17 cellular contexts compared by ENCODE assay signal in genomic region chr16:31707743-31708335, GRCh38.
DNase-seq lines count a peak whose midpoint lies in the region; ATAC-seq, FAIRE-seq and TF ChIP-seq lines count a peak whose summit lies in the region.
"Had no signal": no experiment of that assay in that cellular context is flagged by ENCODE, and none has a peak within 500 bp of the region (broad histone marks: within the 10 kb centered on the region; RNA-seq: fewer than 3 reads in every experiment).

No MANE protein-coding gene starts in this region.

- no peaks in the 10 kb centered on the region for H3K79me1 ChIP-seq in H1 (ENCODE audit: low read depth, low read length)

- H2AK5ac ChIP-seq in H1 (ENCODE audit: low read depth, low read length) = no peak overlapping the region

- peaks cover 55% of the 10 kb centered on the region for H3K36me3 Mint-ChIP-seq in activated naive CD8-positive, alpha-beta T cell treated with anti-CD3 and anti-CD28 coated beads for 36 hours
- H3K36me3 Mint-ChIP-seq in activated naive CD8-positive, alpha-beta T cell treated with anti-CD3 and anti-CD28 coated beads, Interleukin-2, amount 50 U/mL, for 24 hours (ENCODE audit: low read depth) = peaks cover 26% of the 10 kb centered on the region
- peaks cover 76% of the 10 kb centered on the region for H3K36me3 Mint-ChIP-seq in stimulated activated effector memory CD8-positive, alpha-beta T cell treated with anti-CD3 and anti-CD28 coated beads, Interleukin-12 subunit alpha, Interleukin-12 subunit beta, amount 100 ng/mL, for 72 hours
- H3K36me3 Mint-ChIP-seq: IgD-negative memory B cell had no signal

- TF ChIP-seq RAD21 in H1 (IDR thresholded peaks at IDR 0.05 in 1 of 2, conservative IDR thresholded peaks at IDR 0.05 in 1 of 2; ENCODE audit: low read depth in 2 of 2, low read length in 2 of 2) = no peak

- H4K8ac ChIP-seq in H1 (ENCODE audit: extremely low read depth, insufficient read depth, low read length) = no peak overlapping the region

- H2BK120ac ChIP-seq in H1 (replicated peaks; ENCODE audit: low read depth, low read length) = no peak overlapping the region

- no peak overlapping the region for H4K91ac ChIP-seq in H1 (replicated peaks; ENCODE audit: insufficient read length, low read length)

- FAIRE-seq in H1 (lab: Jason Lieb, UNC) = no peak

- H2BK12ac ChIP-seq in H1 (ENCODE audit: low read depth, low read length) = no peak overlapping the region

- no peak overlapping the region for H2BK5ac ChIP-seq in H1 (ENCODE audit: low read depth, low read length)

- H3K4me2 ChIP-seq in H1 (ENCODE audit: insufficient read depth in 1 of 2, low read depth in 2 of 2, low read length in 2 of 2) = no peak overlapping the region

- H3K4me1 Mint-ChIP-seq in activated naive CD8-positive, alpha-beta T cell treated with anti-CD3 and anti-CD28 coated beads for 36 hours = peaks cover 24% of the 10 kb centered on the region
- peaks cover 6% of the 10 kb centered on the region for H3K4me1 Mint-ChIP-seq in activated naive CD8-positive, alpha-beta T cell treated with anti-CD3 and anti-CD28 coated beads, Interleukin-2, amount 50 U/mL, for 24 hours
- H3K4me1 Mint-ChIP-seq in stimulated activated effector memory CD8-positive, alpha-beta T cell treated with anti-CD3 and anti-CD28 coated beads, Interleukin-12 subunit alpha, Interleukin-12 subunit beta, amount 100 ng/mL, for 72 hours = peaks cover 46% of the 10 kb centered on the region

- H3K14ac ChIP-seq in H1 (ENCODE audit: insufficient read length) = no peak overlapping the region

- 92% methylated on average over 10 of the region's 10 CpGs; no CpG with 5 or more reads in 1 of the 2 experiments for WGBS in H1 (ENCODE audit: extremely low coverage in 1 of 2, insufficient coverage in 1 of 2, insufficient read length in 1 of 2, insufficient replicate concordance in 2 of 2, low coverage in 1 of 2, low lambda C conversion rate in 2 of 2, missing lambda C conversion rate in 1 of 2), 2 experiments

- H3K36me3 ChIP-seq in H7 (replicated peaks; ENCODE audit: control insufficient read depth, insufficient read depth, low read length) (peaks cover 21% of the 10 kb centered on the region), H1 (ENCODE audit: control insufficient read depth in 2 of 4, insufficient read depth in 4 of 4, low read length in 3 of 4) (peaks cover 26 to 50% (median 38%) of the 10 kb centered on the region in 4 experiments)

- peaks cover 4 to 7% (median 5%) of the 10 kb centered on the region in 4 experiments; a peak in 6 of 7 replicates for H3K4me1 ChIP-seq in H1 (replicated peaks in 1 of 4; ENCODE audit: control insufficient read depth in 3 of 4, insufficient read depth in 4 of 4, low read length in 3 of 4)
- H3K4me1 ChIP-seq: BE2C, SJSA1 had no signal

- no peak overlapping the region for H3K27ac ChIP-seq in H1 (ENCODE audit: low read depth, low read length)
- H3K27ac ChIP-seq: SJSA1 had no signal

- no peak overlapping the region for H3K4me3 Mint-ChIP-seq in activated naive CD8-positive, alpha-beta T cell treated with anti-CD3 and anti-CD28 coated beads for 36 hours
- H3K4me3 Mint-ChIP-seq in activated naive CD8-positive, alpha-beta T cell treated with anti-CD3 and anti-CD28 coated beads, Interleukin-2, amount 50 U/mL, for 24 hours = no peak overlapping the region
- no peak overlapping the region for H3K4me3 Mint-ChIP-seq in stimulated activated effector memory CD8-positive, alpha-beta T cell treated with anti-CD3 and anti-CD28 coated beads, Interleukin-12 subunit alpha, Interleukin-12 subunit beta, amount 100 ng/mL, for 72 hours

- no peak overlapping the region for H4K5ac ChIP-seq in H1 (ENCODE audit: insufficient read length, low read depth, low read length)

- ATAC-seq in activated naive CD8-positive, alpha-beta T cell treated with anti-CD3 and anti-CD28 coated beads, Interleukin-2, amount 50 U/mL, for 24 hours = no peak
- ATAC-seq in stimulated activated effector memory CD8-positive, alpha-beta T cell treated with anti-CD3 and anti-CD28 coated beads, Interleukin-12 subunit alpha, Interleukin-12 subunit beta, amount 100 ng/mL, for 72 hours = no peak

- no peak for TF ChIP-seq CTCF in H1 (IDR thresholded peaks at IDR 0.05; ENCODE audit: control extremely low read depth in 1 of 3, insufficient read depth in 1 of 3, low read depth in 1 of 3, low read length in 3 of 3)

- no peak for TF ChIP-seq EP300 in H1 (IDR thresholded peaks at IDR 0.05; ENCODE audit: borderline replicate concordance in 1 of 2, low read depth in 2 of 2, low read length in 2 of 2)

- no peak for TF ChIP-seq POLR2A in H1 (IDR thresholded peaks at IDR 0.05; ENCODE audit: control extremely low read depth in 1 of 2, low read depth in 2 of 2, low read length in 2 of 2)

- no peak overlapping the region for H3K18ac ChIP-seq in H1 (ENCODE audit: extremely low read depth, low read length)

- H2BK15ac ChIP-seq in H1 (ENCODE audit: low read length) = no peak overlapping the region

- H3K23ac ChIP-seq in H1 (ENCODE audit: insufficient read length) = no peak overlapping the region

- peaks cover 4% of the 10 kb centered on the region for H3K9me3 Mint-ChIP-seq in activated naive CD8-positive, alpha-beta T cell treated with anti-CD3 and anti-CD28 coated beads for 36 hours
- H3K9me3 Mint-ChIP-seq in activated naive CD8-positive, alpha-beta T cell treated with anti-CD3 and anti-CD28 coated beads, Interleukin-2, amount 50 U/mL, for 24 hours = no peaks in the 10 kb centered on the region
- H3K9me3 Mint-ChIP-seq in stimulated activated effector memory CD8-positive, alpha-beta T cell treated with anti-CD3 and anti-CD28 coated beads, Interleukin-12 subunit alpha, Interleukin-12 subunit beta, amount 100 ng/mL, for 72 hours = no peaks in the 10 kb centered on the region
- H3K9me3 Mint-ChIP-seq: IgD-negative memory B cell had no signal

- H3K4ac ChIP-seq in H1 (replicated peaks; ENCODE audit: insufficient read length, low read depth, low read length) = no peak overlapping the region

- no peak overlapping the region for H2BK20ac ChIP-seq in H1 (ENCODE audit: low read length)

- H3K4me3 ChIP-seq in H7 (ENCODE audit: insufficient read depth, low read depth, low read length) (no peak overlapping the region), H1 (ENCODE audit: extremely low read depth in 1 of 4, insufficient read depth in 2 of 4, low read depth in 3 of 4, low read length in 4 of 4) (no peak overlapping the region)
- H3K4me3 ChIP-seq: SJSA1 had no signal

- POLR2A ChIA-PET in H1 (lab: Charles Lee; ENCODE audit: partially characterized antibody) = no interaction called here

- peak overlapping the region; percentile 73 for H3K27ac Mint-ChIP-seq in activated naive CD8-positive, alpha-beta T cell treated with anti-CD3 and anti-CD28 coated beads for 36 hours
- no peak overlapping the region for H3K27ac Mint-ChIP-seq in activated naive CD8-positive, alpha-beta T cell treated with anti-CD3 and anti-CD28 coated beads, Interleukin-2, amount 50 U/mL, for 24 hours
- peak overlapping the region; percentile 37 for H3K27ac Mint-ChIP-seq in stimulated activated effector memory CD8-positive, alpha-beta T cell treated with anti-CD3 and anti-CD28 coated beads, Interleukin-12 subunit alpha, Interleukin-12 subunit beta, amount 100 ng/mL, for 72 hours

- no peak for DNase-seq in activated naive CD8-positive, alpha-beta T cell treated with anti-CD3 and anti-CD28 coated beads for 36 hours
- DNase-seq in activated naive CD8-positive, alpha-beta T cell treated with anti-CD3 and anti-CD28 coated beads, Interleukin-2, amount 50 U/mL, for 24 hours = no peak
- DNase-seq in H7 (peak; percentile 34), H1 (ENCODE audit: low read depth in 1 of 2, low spot score in 2 of 2) (no peak), NCI-H2227 (lab: John Stamatoyannopoulos, UW; ENCODE audit: unreplicated experiment) (no peak)
- no peak for DNase-seq in stimulated activated effector memory CD8-positive, alpha-beta T cell treated with anti-CD3 and anti-CD28 coated beads, Interleukin-12 subunit alpha, Interleukin-12 subunit beta, amount 100 ng/mL, for 72 hours (ENCODE audit: low spot score in 2 of 2)
- DNase-seq in activated CD8-positive, alpha-beta memory T cell treated with anti-CD3 and anti-CD28 coated beads, Interleukin-2, amount 50 U/mL, for 48 hours = no peak
- DNase-seq: ACHN, BE2C, EL, HCEC 1CT, NCI-H1436 treated with DMSO at 0.1 percent for 48 hours, NCI-H2081, NCI-H2227 treated with DMSO at 0.1 percent for 48 hours, NCI-H526 had no signal

- H3K9ac ChIP-seq in H1 (replicated peaks in 1 of 4; ENCODE audit: extremely low read depth in 1 of 4, low read depth in 3 of 4, low read length in 3 of 4) = no peak overlapping the region

- CTCF ChIA-PET in H1 (lab: Charles Lee; ENCODE audit: partially characterized antibody) = interaction anchor here (0.6 to 1.4 kb wide), 4 partner anchors 13 to 194 kb away, joined by 3 to 4 read pairs (median 4); no protein-coding TSS in a partner anchor

- no peaks in the 10 kb centered on the region for H3K27me3 ChIP-seq in H7 (ENCODE audit: control insufficient read depth, insufficient read depth, low read length)
- H3K27me3 ChIP-seq in H1 (replicated peaks in 1 of 4; ENCODE audit: control insufficient read depth in 3 of 4, extremely low read depth in 1 of 4, insufficient read depth in 3 of 4, low read length in 3 of 4) = no peaks in the 10 kb centered on the region
- H3K27me3 ChIP-seq: BE2C, SJSA1 had no signal

- H3K9me3 ChIP-seq in H1 (ENCODE audit: insufficient read depth in 2 of 2, low read depth in 1 of 2, low read length in 1 of 2) = no peaks in the 10 kb centered on the region
- H3K9me3 ChIP-seq: BE2C, SJSA1 had no signal

- H2AFZ ChIP-seq in H1 (ENCODE audit: low read length) = no peak overlapping the region

- no peaks in the 10 kb centered on the region for H3K23me2 ChIP-seq in H1 (ENCODE audit: low read depth, low read length)

- peaks cover 6 to 7% of the 10 kb centered on the region in 2 experiments for H4K20me1 ChIP-seq in H1 (replicated peaks in 1 of 2; ENCODE audit: control insufficient read depth in 1 of 2, insufficient read depth in 2 of 2, low read length in 2 of 2)

- H3K79me2 ChIP-seq in H1 (ENCODE audit: control insufficient read depth in 1 of 2, insufficient read depth in 2 of 2, low read length in 2 of 2) = no peaks in the 10 kb centered on the region

- H3K27me3 Mint-ChIP-seq in activated naive CD8-positive, alpha-beta T cell treated with anti-CD3 and anti-CD28 coated beads for 36 hours = no peaks in the 10 kb centered on the region
- no peaks in the 10 kb centered on the region for H3K27me3 Mint-ChIP-seq in activated naive CD8-positive, alpha-beta T cell treated with anti-CD3 and anti-CD28 coated beads, Interleukin-2, amount 50 U/mL, for 24 hours
- H3K27me3 Mint-ChIP-seq: IgD-negative memory B cell had no signal

- H3K56ac ChIP-seq in H1 (replicated peaks; ENCODE audit: insufficient read length, low read depth, low read length) = no peak overlapping the region

TF ChIP-seq in H1, 55 proteins besides CTCF, POLR2A, EP300 and RAD21:
- TF ChIP-seq GABPA (IDR thresholded peaks at IDR 0.05; ENCODE audit: borderline replicate concordance, insufficient read depth, low read length) = no peak
- TF ChIP-seq YY1 (IDR thresholded peaks at IDR 0.05; ENCODE audit: low read depth, low read length) = peak; percentile 78
